ENCODE assay signal across 27 cellular contexts in genomic region chr13:72634859-72635258, GRCh38.
"Had no signal": no experiment of that assay in that cellular context is flagged by ENCODE, and none has a peak within 500 bp of the region (broad histone marks: within the 10 kb centered on the region; RNA-seq: fewer than 3 reads in every experiment).

No MANE protein-coding gene starts in this region.

- DNase-seq: natural killer cell; occipital lobe; ovary; psoas muscle; right cardiac atrium; spleen; stimulated activated CD4-positive, alpha-beta T cell treated with anti-CD3 and anti-CD28 coated beads, Interleukin-12 subunit alpha, Interleukin-12 subunit beta, amount 100 ng/mL, for 4 hours; stimulated activated CD4-positive, alpha-beta T cell treated with anti-CD3 and anti-CD28 coated beads, Interleukin-1b, Interleukin-23, amount 100 ng/mL, for 48 hours; stimulated activated CD4-positive, alpha-beta T cell treated with anti-CD3 and anti-CD28 coated beads, Interleukin-4, amount 100 ng/mL, for 1 hour; stimulated activated CD4-positive, alpha-beta T cell treated with anti-CD3 and anti-CD28 coated beads, Interleukin-4, amount 100 ng/mL, for 4 hours; stimulated activated CD8-positive, alpha-beta memory T cell treated with anti-CD3 and anti-CD28 coated beads, Interleukin-4, amount 100 ng/mL, for 48 hours; stimulated activated naive CD4-positive, alpha-beta T cell; stimulated activated naive CD8-positive, alpha-beta T cell treated with anti-CD3 and anti-CD28 coated beads, Interleukin-15, amount 100 ng/mL, for 72 hours; stimulated activated naive CD8-positive, alpha-beta T cell treated with anti-CD3 and anti-CD28 coated beads, Interleukin-15, Interleukin-2, amounts not matched to agents 100 U/mL and 50 U/mL, for 24 hours; substantia nigra; testis; tibial artery; transverse colon; upper lobe of right lung; uterus had no signal

- H2AFZ ChIP-seq: neural progenitor cell, parathyroid adenoma had no signal

- ATAC-seq: natural killer cell; psoas muscle; right cardiac atrium; sciatic nerve; stimulated activated memory B cell treated with anti-CD40 and anti-IgM and Interleukin-4, amounts not matched to agents 10 μg/mL and 1 μg/mL and 100 μg/mL, for 72 hours; stimulated activated naive CD8-positive, alpha-beta T cell treated with anti-CD3 and anti-CD28 coated beads, Interleukin-15, amount 100 ng/mL, for 72 hours; stimulated activated naive CD8-positive, alpha-beta T cell treated with anti-CD3 and anti-CD28 coated beads, Interleukin-15, Interleukin-2, amounts not matched to agents 100 U/mL and 50 U/mL, for 24 hours; upper lobe of right lung had no signal

- H3K9me3 ChIP-seq: ovary, psoas muscle, spleen, suprapubic skin, testis, tibial artery, transverse colon, upper lobe of right lung, uterus had no signal

- H3K79me2 ChIP-seq: parathyroid adenoma had no signal

- H3K36me3 ChIP-seq: neural progenitor cell, ovary, spleen, suprapubic skin, tibial artery, transverse colon, upper lobe of right lung, uterus had no signal

- H3K27me3 ChIP-seq: neural progenitor cell, ovary, spleen, suprapubic skin, testis, tibial artery, transverse colon, upper lobe of right lung, uterus had no signal

- H3K4me1 ChIP-seq: parathyroid adenoma, psoas muscle, spleen, suprapubic skin, testis, tibial artery, transverse colon, upper lobe of right lung, uterus had no signal

- H3K27ac ChIP-seq: neural progenitor cell, ovary, parathyroid adenoma, psoas muscle, skin epidermis, spleen, suprapubic skin, testis, tibial artery, transverse colon, upper lobe of right lung, uterus had no signal

- H3K4me3 ChIP-seq: neural progenitor cell, ovary, psoas muscle, skin epidermis, smooth muscle cell, spleen, suprapubic skin, testis, tibial artery, transverse colon, upper lobe of right lung, uterus had no signal

- H3K4me2 ChIP-seq: neural progenitor cell, smooth muscle cell had no signal

- H3K9ac ChIP-seq: neural progenitor cell, parathyroid adenoma had no signal
